In the genomic region with DNA sequence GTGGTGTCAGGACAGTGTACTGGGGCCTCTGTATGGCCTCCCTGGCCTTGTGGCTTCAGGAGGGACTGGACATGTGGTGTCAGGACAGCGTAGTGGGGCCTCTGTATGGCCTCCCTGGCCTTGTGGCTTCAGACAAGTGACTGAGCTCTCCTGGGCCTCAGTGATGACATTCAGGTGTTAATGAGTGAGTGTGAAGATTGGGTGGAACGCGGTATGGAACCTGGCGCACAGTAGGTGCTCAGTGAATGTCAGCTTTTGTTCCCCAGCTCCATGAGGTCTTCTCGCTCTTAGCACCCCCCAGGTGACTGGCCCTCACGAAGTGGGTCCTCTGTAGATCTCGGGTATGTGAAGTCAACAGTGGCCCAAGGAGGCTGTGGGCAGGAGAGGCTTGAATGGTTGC, we compare ENCODE assay signal across 15 cellular contexts.
"Had no signal": no experiment of that assay in that cellular context is flagged by ENCODE, and none has a peak within 500 bp of the region (broad histone marks: within the 10 kb centered on the region; RNA-seq: fewer than 3 reads in every experiment).

No MANE protein-coding gene starts in this region.

- H3K9me3 Mint-ChIP-seq: mesothelial cell of epicardium had no signal

- H3K4me3 ChIP-seq: lower lobe of right lung, tibial artery had no signal

- H3K4me3 Mint-ChIP-seq: activated T-helper 17 cell treated with anti-CD3 and anti-CD28 coated beads, Interleukin-2, amount 50 U/mL, for 72 hours; brain; mesothelial cell of epicardium; nephron had no signal

- H3K36me3 ChIP-seq: lower lobe of right lung, tibial artery had no signal

- H3K27me3 Mint-ChIP-seq: activated T-helper 17 cell treated with anti-CD3 and anti-CD28 coated beads, Interleukin-2, amount 50 U/mL, for 72 hours had no signal

- H3K4me1 ChIP-seq: lower lobe of right lung, tibial artery had no signal

- H3K4me1 Mint-ChIP-seq: mesothelial cell of epicardium, nephron had no signal

- H3K27me3 ChIP-seq: tibial artery had no signal

- H3K27ac Mint-ChIP-seq: brain, mesothelial cell of epicardium, nephron had no signal

- H3K27ac ChIP-seq: lower lobe of right lung, tibial artery had no signal

- DNase-seq: activated CD4-positive, alpha-beta T cell treated with anti-CD3 and anti-CD28 coated beads for 1 hour; activated naive CD4-positive, alpha-beta T cell; anterior cingulate cortex; erythroblast; hypothalamus; lower lobe of right lung; occipital lobe; retina; stimulated activated naive CD4-positive, alpha-beta T cell treated with Interleukin-2 at 50 U/mL for 16 hours; T1000 had no signal

- ATAC-seq: activated T-helper 17 cell treated with anti-CD3 and anti-CD28 coated beads, Interleukin-2, amount 50 U/mL, for 72 hours had no signal
